In the genomic region with DNA sequence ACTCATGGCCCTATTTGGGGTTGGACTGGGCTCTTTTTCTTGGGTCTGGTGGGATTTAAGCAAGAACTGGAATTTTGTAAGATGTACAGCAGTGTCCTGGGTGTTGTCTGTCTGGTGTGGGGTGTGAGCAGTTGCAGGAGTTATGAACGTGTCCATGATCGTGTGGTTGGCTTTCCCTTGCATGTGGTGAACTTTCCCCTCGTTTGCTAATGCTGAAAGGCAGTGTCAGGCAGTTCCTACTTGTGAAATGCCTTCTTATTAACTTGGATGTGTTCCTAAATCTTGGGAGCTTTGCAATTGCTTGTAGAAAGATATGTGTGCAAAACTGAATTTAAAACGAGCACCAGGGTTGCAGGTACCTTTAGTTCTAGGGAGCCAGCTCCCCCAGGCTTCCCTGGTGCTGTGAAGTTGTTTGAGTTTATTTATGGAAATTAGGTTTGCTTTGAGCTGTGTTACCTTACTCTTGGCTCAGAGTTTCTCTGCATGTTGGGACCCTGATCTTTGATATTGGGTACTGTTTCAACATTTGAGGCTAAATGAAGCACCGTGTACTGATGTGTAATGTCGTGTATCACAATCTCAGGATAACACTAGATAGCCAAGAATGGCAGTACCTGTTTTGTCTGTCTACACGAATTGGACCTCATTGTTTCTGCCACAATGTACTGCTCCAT, we compare ENCODE assay signal across 8 cellular contexts. TPM values are rescaled to one million over a fixed set of nuclear protein-coding genes. Genes with fewer than 3 reads are reported as not detected.
DNase-seq lines count a peak whose midpoint lies in the region; ATAC-seq, FAIRE-seq and TF ChIP-seq lines count a peak whose summit lies in the region.

No MANE protein-coding gene starts in this region.

- no peaks in the 10 kb centered on the region for H3K9me3 Mint-ChIP-seq in CD4-positive, alpha-beta T cell
- no peaks in the 10 kb centered on the region for H3K9me3 Mint-ChIP-seq in IgD-negative memory B cell

- CTCF ChIA-PET in CD4-positive, alpha-beta T cell (lab: Charles Lee) = interaction anchor here (1.4 kb wide), 1 partner anchor 35 kb away, joined by 6 read pairs; the partner anchor contains the start of gene HSD17B12

- POLR2A ChIA-PET in CD4-positive, alpha-beta T cell (lab: Charles Lee) = interaction anchor here (2.3 kb wide), 1 partner anchor 36 kb away, joined by 8 read pairs; the partner anchor contains the start of gene HSD17B12

- peak overlapping the region; percentile 59 to 81 for H3K4me3 ChIP-seq in cardiac fibroblast (replicated peaks in 1 of 2; ENCODE audit: low read depth in 2 of 2, low read length in 2 of 2)

- peaks cover 6% of the 10 kb centered on the region for H3K27me3 ChIP-seq in CD4-positive, alpha-beta T cell (ENCODE audit: control insufficient read depth, insufficient read depth, low read length)

- H3K9me3 ChIP-seq in CD4-positive, alpha-beta T cell (ENCODE audit: control insufficient read depth, low read length) = no peaks in the 10 kb centered on the region

- no peak for ATAC-seq in CD4-positive, alpha-beta T cell (ENCODE audit: poor library complexity)
- no peak for ATAC-seq in HG03097 (IDR thresholded peaks at IDR 0.05; ENCODE audit: low FRiP score, unreplicated experiment)
- ATAC-seq in HG03521 (IDR thresholded peaks at IDR 0.05; ENCODE audit: unreplicated experiment) = no peak

- DNase-seq in CD4-positive, alpha-beta T cell = peak in 1 of 10 experiments; percentile 1
- DNase-seq in cardiac fibroblast (ENCODE audit: low read depth in 2 of 2) = peak; percentile 27 to 59
- peak; percentile 7 to 30 for DNase-seq in lung microvascular endothelial cell (ENCODE audit: low read depth in 2 of 2)
- DNase-seq in urothelium cell line (ENCODE audit: low spot score) = peak; percentile 4
- no peak for DNase-seq in DMS153 treated with DMSO at 0.1 percent for 48 hours (lab: John Stamatoyannopoulos, UW; ENCODE audit: unreplicated experiment)

- peak overlapping the region; percentile 91 for H3K4me3 Mint-ChIP-seq in CD4-positive, alpha-beta T cell
- peak overlapping the region; percentile 90 to 99 (median 96) for H3K4me3 Mint-ChIP-seq in IgD-negative memory B cell

- no peak for TF ChIP-seq CTCF in CD4-positive, alpha-beta T cell (IDR thresholded peaks at IDR 0.05)
- TF ChIP-seq CTCF in cardiac fibroblast (IDR thresholded peaks at IDR 0.05; ENCODE audit: low read depth, low read length) = no peak

- H3K4me1 Mint-ChIP-seq in CD4-positive, alpha-beta T cell (ENCODE audit: low read depth) = peaks cover 22% of the 10 kb centered on the region
- peaks cover 11 to 13% (median 12%) of the 10 kb centered on the region in 3 donors for H3K4me1 Mint-ChIP-seq in IgD-negative memory B cell

- peaks cover 11% of the 10 kb centered on the region for H3K27me3 Mint-ChIP-seq in CD4-positive, alpha-beta T cell
- peaks cover 5% of the 10 kb centered on the region for H3K27me3 Mint-ChIP-seq in IgD-negative memory B cell

- H3K36me3 Mint-ChIP-seq in CD4-positive, alpha-beta T cell (ENCODE audit: low read depth) = peaks cover 22% of the 10 kb centered on the region
- peaks cover 4% of the 10 kb centered on the region for H3K36me3 Mint-ChIP-seq in IgD-negative memory B cell

- peak overlapping the region; percentile 82 for H3K27ac Mint-ChIP-seq in CD4-positive, alpha-beta T cell
- H3K27ac Mint-ChIP-seq in IgD-negative memory B cell = peak overlapping the region; percentile 73 to 96 (median 96)

- intact Hi-C loops in CD4-positive, alpha-beta T cell (cut with DNase I, micrococcal nuclease) = loop anchor here (1.0 to 10.0 kb wide), 5 partner anchors 36 to 420 kb away; partner anchors contain the start of genes HSD17B12 (in 2 of the 2), ACCS (in 1 of the 2), ALKBH3 (in 1 of the 2) and TTC17 (in 1 of the 2)

- FAIRE-seq in urothelium cell line (lab: Jason Lieb, UNC) = no peak

- H3K27ac ChIP-seq in CD4-positive, alpha-beta T cell (ENCODE audit: low read depth, low read length) = no peak overlapping the region

RNA-seq across cellular contexts. Expression of gene HSD17B12, which starts 35.8 kb away (rescaled TPM):
- 10 to 100 TPM; 16.1 to 16.3 TPM for total RNA-seq in CD4-positive, alpha-beta T cell
- polyA plus RNA-seq in IgD-negative memory B cell = 30.9 TPM
- total RNA-seq in lung microvascular endothelial cell = 64.5 and 94.8 TPM in 2 replicates
